11 cellular contexts compared by ENCODE assay signal in the genomic region with DNA sequence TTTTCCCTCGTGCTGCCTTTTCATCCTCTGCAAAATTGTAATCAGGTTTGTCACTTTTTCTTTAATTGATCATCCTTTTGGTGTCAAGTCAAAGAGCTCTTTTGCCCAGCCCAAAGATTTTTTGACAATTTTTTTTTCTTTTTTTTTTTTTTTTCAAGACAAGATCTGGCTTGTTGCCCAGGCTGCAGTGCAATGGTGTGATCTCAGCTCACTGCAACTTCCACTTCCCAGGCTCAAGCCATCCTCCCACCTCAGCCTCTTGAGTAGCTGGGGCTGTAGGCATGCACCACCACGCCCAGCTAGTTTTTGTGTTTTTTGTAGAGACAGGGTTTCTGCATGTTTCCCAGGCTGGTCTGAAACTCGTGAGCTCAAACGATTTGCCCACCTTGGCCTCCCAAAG. TPM values are rescaled to one million over a fixed set of nuclear protein-coding genes. Genes with fewer than 3 reads are reported as not detected.
DNase-seq lines count a peak whose midpoint lies in the region; ATAC-seq and TF ChIP-seq lines count a peak whose summit lies in the region.
"Had no signal": no experiment of that assay in that cellular context is flagged by ENCODE, and none has a peak within 500 bp of the region (broad histone marks: within the 10 kb centered on the region; RNA-seq: fewer than 3 reads in every experiment).

No MANE protein-coding gene starts in this region.

- no peak overlapping the region for H3K4me3 ChIP-seq in colonic mucosa

- peaks cover 21% of the 10 kb centered on the region for H3K36me3 Mint-ChIP-seq in activated CD8-positive, alpha-beta T cell treated with anti-CD3 and anti-CD28 coated beads for 36 hours (ENCODE audit: low read depth)
- peaks cover 41% of the 10 kb centered on the region for H3K36me3 Mint-ChIP-seq in activated CD8-positive, alpha-beta T cell treated with anti-CD3 and anti-CD28 coated beads, Interleukin-2, amount 10 ng/mL, durations not matched to agents 7 days and 5 days (ENCODE audit: low read depth)
- peaks cover 35% of the 10 kb centered on the region for H3K36me3 Mint-ChIP-seq in osteocyte (ENCODE audit: unreplicated experiment)

- CTCF ChIA-PET in activated CD8-positive, alpha-beta T cell treated with anti-CD3 and anti-CD28 coated beads for 36 hours (lab: Charles Lee), result interaction anchor here (0.7 to 0.8 kb wide), 3 partner anchors 8 to 43 kb away, joined by 3 read pairs; no protein-coding TSS in a partner anchor
- CTCF ChIA-PET in activated CD8-positive, alpha-beta T cell treated with anti-CD3 and anti-CD28 coated beads, Interleukin-2, amount 10 ng/mL, durations not matched to agents 7 days and 5 days (lab: Charles Lee), result interaction anchor here (1.2 to 2.5 kb wide), 2 partner anchors 82 to 178 kb away, joined by 3 to 7 read pairs; partner anchors contain the start of genes CENPH and SLC30A5

- H3K4me1 ChIP-seq in colonic mucosa, result no peaks in the 10 kb centered on the region

- peaks cover 7% of the 10 kb centered on the region for H3K4me1 Mint-ChIP-seq in activated CD8-positive, alpha-beta T cell treated with anti-CD3 and anti-CD28 coated beads for 36 hours (ENCODE audit: low read depth)
- peaks cover 5% of the 10 kb centered on the region for H3K4me1 Mint-ChIP-seq in activated CD8-positive, alpha-beta T cell treated with anti-CD3 and anti-CD28 coated beads, Interleukin-2, amount 10 ng/mL, durations not matched to agents 7 days and 5 days (ENCODE audit: low read depth)
- peaks cover 34% of the 10 kb centered on the region for H3K4me1 Mint-ChIP-seq in osteocyte (ENCODE audit: unreplicated experiment)

- H3K9me3 ChIP-seq in colonic mucosa, result no peaks in the 10 kb centered on the region

- H3K27ac ChIP-seq in colonic mucosa, result no peak overlapping the region

- ATAC-seq in activated CD8-positive, alpha-beta T cell treated with anti-CD3 and anti-CD28 coated beads for 36 hours, result no peak
- ATAC-seq in activated CD8-positive, alpha-beta T cell treated with anti-CD3 and anti-CD28 coated beads, Interleukin-2, amount 10 ng/mL, durations not matched to agents 7 days and 5 days, result no peak
- ATAC-seq: stimulated activated naive B cell treated with anti-CD40 and anti-IgM and Interleukin-4, amounts not matched to agents 10 μg/mL and 1 μg/mL and 100 μg/mL, for 72 hours had no signal

- peak overlapping the region; percentile 3 for H3K27ac Mint-ChIP-seq in activated CD8-positive, alpha-beta T cell treated with anti-CD3 and anti-CD28 coated beads for 36 hours
- no peak overlapping the region for H3K27ac Mint-ChIP-seq in activated CD8-positive, alpha-beta T cell treated with anti-CD3 and anti-CD28 coated beads, Interleukin-2, amount 10 ng/mL, durations not matched to agents 7 days and 5 days
- H3K27ac Mint-ChIP-seq in osteocyte (ENCODE audit: unreplicated experiment), result peak overlapping the region; percentile 77
- H3K27ac Mint-ChIP-seq: stimulated activated naive B cell treated with anti-CD40 and anti-IgM and Interleukin-4, amounts not matched to agents 10 μg/mL and 1 μg/mL and 100 μg/mL, for 72 hours had no signal

- no peaks in the 10 kb centered on the region for H3K36me3 ChIP-seq in colonic mucosa

- no peak overlapping the region for H3K4me3 Mint-ChIP-seq in activated CD8-positive, alpha-beta T cell treated with anti-CD3 and anti-CD28 coated beads for 36 hours
- no peak overlapping the region for H3K4me3 Mint-ChIP-seq in activated CD8-positive, alpha-beta T cell treated with anti-CD3 and anti-CD28 coated beads, Interleukin-2, amount 10 ng/mL, durations not matched to agents 7 days and 5 days
- H3K4me3 Mint-ChIP-seq in osteocyte (ENCODE audit: unreplicated experiment), result no peak overlapping the region
- H3K4me3 Mint-ChIP-seq: IgD-negative memory B cell; stimulated activated naive B cell treated with anti-CD40 and anti-IgM and Interleukin-4, amounts not matched to agents 10 μg/mL and 1 μg/mL and 100 μg/mL, for 72 hours had no signal

- TF ChIP-seq CTCF in activated CD8-positive, alpha-beta T cell treated with anti-CD3 and anti-CD28 coated beads for 36 hours (IDR thresholded peaks at IDR 0.05), result no peak
- TF ChIP-seq CTCF in colonic mucosa (IDR thresholded peaks at IDR 0.05) (no peak), osteocyte (IDR thresholded peaks at IDR 0.05) (no peak)

- DNase-seq in activated CD8-positive, alpha-beta T cell treated with anti-CD3 and anti-CD28 coated beads for 36 hours, result no peak
- DNase-seq in activated CD8-positive, alpha-beta T cell treated with anti-CD3 and anti-CD28 coated beads, Interleukin-2, amount 10 ng/mL, durations not matched to agents 7 days and 5 days, result no peak
- DNase-seq in OCI-M1 (lab: John Stamatoyannopoulos, UW), result peak; percentile 74
- peak; percentile 31 for DNase-seq in colonic mucosa
- DNase-seq in osteocyte (ENCODE audit: extremely low spot score, unreplicated experiment), result peak; percentile 66
- no peak for DNase-seq in stimulated activated CD4-positive, alpha-beta T cell treated with anti-CD3 and anti-CD28 coated beads, Interleukin-12 subunit alpha, Interleukin-12 subunit beta, amount 100 ng/mL, for 4 hours
- no peak for DNase-seq in NCI-H1436 (lab: John Stamatoyannopoulos, UW)
- no peak for DNase-seq in NCI-H1048 (lab: John Stamatoyannopoulos, UW)
- DNase-seq: C1 segment of cervical spinal cord; stimulated activated naive B cell treated with anti-CD40 and anti-IgM and Interleukin-4, amounts not matched to agents 10 μg/mL and 1 μg/mL and 100 μg/mL, for 72 hours had no signal

- no peaks in the 10 kb centered on the region for H3K27me3 ChIP-seq in colonic mucosa

- POLR2A ChIA-PET in activated CD8-positive, alpha-beta T cell treated with anti-CD3 and anti-CD28 coated beads for 36 hours (lab: Charles Lee), result no interaction called here
- POLR2A ChIA-PET in activated CD8-positive, alpha-beta T cell treated with anti-CD3 and anti-CD28 coated beads, Interleukin-2, amount 10 ng/mL, durations not matched to agents 7 days and 5 days (lab: Charles Lee), result interaction anchor here (0.6 kb wide), 1 partner anchor 10 kb away, joined by 3 read pairs; no protein-coding TSS in a partner anchor

- H3K9me3 Mint-ChIP-seq in activated CD8-positive, alpha-beta T cell treated with anti-CD3 and anti-CD28 coated beads for 36 hours, result no peaks in the 10 kb centered on the region
- no peaks in the 10 kb centered on the region for H3K9me3 Mint-ChIP-seq in activated CD8-positive, alpha-beta T cell treated with anti-CD3 and anti-CD28 coated beads, Interleukin-2, amount 10 ng/mL, durations not matched to agents 7 days and 5 days (ENCODE audit: insufficient read depth)
- no peaks in the 10 kb centered on the region for H3K9me3 Mint-ChIP-seq in osteocyte (ENCODE audit: unreplicated experiment)
- H3K9me3 Mint-ChIP-seq: IgD-negative memory B cell; stimulated activated naive B cell treated with anti-CD40 and anti-IgM and Interleukin-4, amounts not matched to agents 10 μg/mL and 1 μg/mL and 100 μg/mL, for 72 hours had no signal

- intact Hi-C loops in activated CD8-positive, alpha-beta T cell treated with anti-CD3 and anti-CD28 coated beads for 36 hours (cut with micrococcal nuclease), result no loop called here
- intact Hi-C loops in colonic mucosa (cut with DNase I), result no loop called here

- H3K27me3 Mint-ChIP-seq in activated CD8-positive, alpha-beta T cell treated with anti-CD3 and anti-CD28 coated beads for 36 hours, result no peaks in the 10 kb centered on the region
- H3K27me3 Mint-ChIP-seq in activated CD8-positive, alpha-beta T cell treated with anti-CD3 and anti-CD28 coated beads, Interleukin-2, amount 10 ng/mL, durations not matched to agents 7 days and 5 days (ENCODE audit: low read depth), result no peaks in the 10 kb centered on the region
- H3K27me3 Mint-ChIP-seq in osteocyte (ENCODE audit: unreplicated experiment), result no peaks in the 10 kb centered on the region
- H3K27me3 Mint-ChIP-seq: IgD-negative memory B cell; stimulated activated naive B cell treated with anti-CD40 and anti-IgM and Interleukin-4, amounts not matched to agents 10 μg/mL and 1 μg/mL and 100 μg/mL, for 72 hours had no signal

- no peak overlapping the region for H3K9ac ChIP-seq in colonic mucosa (ENCODE audit: low read depth in 2 of 2, low read length in 2 of 2)

RNA-seq across cellular contexts. Expression of gene CDK7, which starts 36.7 kb away (rescaled TPM):
- total RNA-seq in activated CD8-positive, alpha-beta T cell treated with anti-CD3 and anti-CD28 coated beads for 36 hours, result 10 to 100 TPM; 40.6 to 46.2 TPM
- total RNA-seq in activated CD8-positive, alpha-beta T cell treated with anti-CD3 and anti-CD28 coated beads, Interleukin-2, amount 10 ng/mL, durations not matched to agents 7 days and 5 days, result 10 to 100 TPM; 23.9 to 28.3 TPM
- 10 to 100 TPM; 21.9 to 35.4 TPM for total RNA-seq in colonic mucosa
- total RNA-seq in osteocyte, result 32.5 and 35.4 TPM in 2 replicates

Comparison
In these comparisons a context has a peak if more than half of its experiments do, and no peak if none do; other contexts are left out.
1. DNase-seq: peak in OCI-M1 (single experiment), colonic mucosa (single experiment) and osteocyte (single experiment); none in activated CD8-positive, alpha-beta T cell treated with anti-CD3 and anti-CD28 coated beads for 36 hours (single experiment), activated CD8-positive, alpha-beta T cell treated with anti-CD3 and anti-CD28 coated beads, Interleukin-2, amount 10 ng/mL, durations not matched to agents 7 days and 5 days (single experiment), stimulated activated CD4-positive, alpha-beta T cell treated with anti-CD3 and anti-CD28 coated beads, Interleukin-12 subunit alpha, Interleukin-12 subunit beta, amount 100 ng/mL, for 4 hours (single experiment), NCI-H1436 (single experiment) and NCI-H1048 (single experiment).